19 cellular contexts compared by ENCODE assay signal in genomic region chr5:73300520-73301207, GRCh38.
DNase-seq lines count a peak whose midpoint lies in the region; ATAC-seq and TF ChIP-seq lines count a peak whose summit lies in the region.
"Had no signal": no experiment of that assay in that cellular context is flagged by ENCODE, and none has a peak within 500 bp of the region (broad histone marks: within the 10 kb centered on the region; RNA-seq: fewer than 3 reads in every experiment).

No MANE protein-coding gene starts in this region.

- TF ChIP-seq POLR2A in ovary (IDR thresholded peaks at IDR 0.05) = no peak

- no peak overlapping the region for H3K27ac ChIP-seq in endodermal cell (ENCODE audit: low read depth, low read length)
- no peak overlapping the region for H3K27ac ChIP-seq in ovary
- no peak overlapping the region for H3K27ac ChIP-seq in upper lobe of right lung
- H3K27ac ChIP-seq: transverse colon had no signal

- H3K36me3 Mint-ChIP-seq in endodermal cell (ENCODE audit: low read depth) (no peaks in the 10 kb centered on the region), nephron (ENCODE audit: low read depth) (no peaks in the 10 kb centered on the region)

- H3K36me3 ChIP-seq in H7 (replicated peaks; ENCODE audit: control insufficient read depth, insufficient read depth, low read length) (no peaks in the 10 kb centered on the region), endodermal cell (ENCODE audit: control insufficient read depth, insufficient read depth, low read length) (no peaks in the 10 kb centered on the region), ovary (no peaks in the 10 kb centered on the region), upper lobe of right lung (no peaks in the 10 kb centered on the region)
- H3K36me3 ChIP-seq: transverse colon had no signal

- 4 to 6% methylated on average over 24 to 31 of the region's 34 CpGs for WGBS in endodermal cell (ENCODE audit: insufficient coverage in 1 of 2, insufficient read length in 1 of 2), 2 experiments
- WGBS in ovary, 3 donors = 7 to 8% (median 8%) methylated on average over 34 of the region's 34 CpGs

- H3K4me1 ChIP-seq in endodermal cell (ENCODE audit: control insufficient read depth, insufficient read depth, low read length) (peaks cover 10% of the 10 kb centered on the region), ovary (ENCODE audit: insufficient read depth) (peaks cover 2% of the 10 kb centered on the region), upper lobe of right lung (peaks cover 7% of the 10 kb centered on the region)

- no peak for TF ChIP-seq CTCF in endodermal cell (conservative IDR thresholded peaks at IDR 0.05)
- TF ChIP-seq CTCF in nephron (IDR thresholded peaks at IDR 0.05; ENCODE audit: unreplicated experiment in 3 of 3) = no peak
- TF ChIP-seq CTCF in ovary (IDR thresholded peaks at IDR 0.05) = no peak
- TF ChIP-seq CTCF in upper lobe of right lung (IDR thresholded peaks at IDR 0.05) = no peak

- intact Hi-C loops in ovary (cut with DNase I) (no loop called here), upper lobe of right lung (cut with DNase I) (no loop called here)

- peak; percentile 59 for DNase-seq in ELF-1 (ENCODE audit: low read depth, low spot score)
- peak; percentile 68 for DNase-seq in H7
- DNase-seq in endodermal cell = peak; percentile 69
- no peak for DNase-seq in activated CD4-positive, CD25-positive, alpha-beta regulatory T cell treated with anti-CD3 and anti-CD28 coated beads, Interleukin-2, amount 50 U/mL, for 72 hours
- no peak for DNase-seq in ovary
- no peak for DNase-seq in upper lobe of right lung
- DNase-seq: activated CD4-positive, alpha-beta T cell treated with anti-CD3 and anti-CD28 coated beads for 1 hour; activated CD8-positive, alpha-beta memory T cell treated with anti-CD3 and anti-CD28 coated beads, Interleukin-2, amount 50 U/mL, for 48 hours; activated gamma-delta T cell treated with Interleukin-2 at 50 U/mL for 16 hours; Karpas-422; kidney glomerular epithelial cell; naive thymus-derived CD4-positive, alpha-beta T cell; NCI-H2029; stimulated activated CD4-positive, alpha-beta T cell treated with anti-CD3 and anti-CD28 coated beads, Interleukin-2, amount 100 ng/mL, for 48 hours; T-helper 9 cell; transverse colon had no signal

- TF ChIP-seq EP300 in ovary (IDR thresholded peaks at IDR 0.05) = no peak

- H3K27me3 ChIP-seq in H7 (ENCODE audit: control insufficient read depth, insufficient read depth, low read length) (peaks cover 98% of the 10 kb centered on the region), endodermal cell (ENCODE audit: control insufficient read depth, insufficient read depth, low read length, poor library complexity, severe bottlenecking) (peaks cover 100% of the 10 kb centered on the region), ovary (peaks cover 10% of the 10 kb centered on the region), upper lobe of right lung (peaks cover 100% of the 10 kb centered on the region)

- H3K4me3 ChIP-seq in H7 (ENCODE audit: insufficient read depth, low read depth, low read length) (no peak overlapping the region), endodermal cell (ENCODE audit: low read length) (no peak overlapping the region), ovary (no peak overlapping the region), upper lobe of right lung (no peak overlapping the region)
- H3K4me3 ChIP-seq: transverse colon had no signal

- H3K4me1 Mint-ChIP-seq in endodermal cell = peaks cover 39% of the 10 kb centered on the region
- peaks cover 50% of the 10 kb centered on the region for H3K4me1 Mint-ChIP-seq in nephron

- H3K9ac ChIP-seq in endodermal cell (ENCODE audit: extremely low read depth, low read length, poor library complexity, severe bottlenecking) = no peak overlapping the region

- H3K9me3 Mint-ChIP-seq in endodermal cell (no peaks in the 10 kb centered on the region), nephron (no peaks in the 10 kb centered on the region)
- H3K9me3 Mint-ChIP-seq: dendritic cell treated with granulocyte-macrophage colony-stimulating factor and Interleukin-4, amounts not matched to agents 40 ng/mL and 50 ng/mL, for 4 days; stimulated activated naive CD8-positive, alpha-beta T cell treated with anti-CD3 and anti-CD28 coated beads, Interleukin-15, Interleukin-2, amounts not matched to agents 100 ng/mL and 50 ng/mL, for 24 hours had no signal

- H3K27me3 Mint-ChIP-seq in endodermal cell (ENCODE audit: insufficient read depth) = peaks cover 98% of the 10 kb centered on the region
- H3K27me3 Mint-ChIP-seq in nephron (ENCODE audit: low read depth) = peaks cover 100% of the 10 kb centered on the region

- peak overlapping the region; percentile 6 for H3K4me3 Mint-ChIP-seq in endodermal cell
- H3K4me3 Mint-ChIP-seq in nephron = peak overlapping the region; percentile 1 to 55 (median 17)
- H3K4me3 Mint-ChIP-seq: stimulated activated naive CD8-positive, alpha-beta T cell treated with anti-CD3 and anti-CD28 coated beads, Interleukin-15, Interleukin-2, amounts not matched to agents 100 ng/mL and 50 ng/mL, for 24 hours had no signal

- ATAC-seq in upper lobe of right lung = no peak
- ATAC-seq: naive thymus-derived CD4-positive, alpha-beta T cell had no signal

- H3K27ac Mint-ChIP-seq in endodermal cell (no peak overlapping the region), nephron (peak overlapping the region in 2 of 3 experiments; percentile 29 to 35)
- H3K27ac Mint-ChIP-seq: dendritic cell treated with granulocyte-macrophage colony-stimulating factor and Interleukin-4, amounts not matched to agents 40 ng/mL and 50 ng/mL, for 4 days; stimulated activated naive CD8-positive, alpha-beta T cell treated with anti-CD3 and anti-CD28 coated beads, Interleukin-15, Interleukin-2, amounts not matched to agents 100 ng/mL and 50 ng/mL, for 24 hours had no signal

- H3K9me3 ChIP-seq in endodermal cell (ENCODE audit: control insufficient read depth, low read length) (no peaks in the 10 kb centered on the region), ovary (peaks cover 0 to 10% of the 10 kb centered on the region in 2 donors), upper lobe of right lung (no peaks in the 10 kb centered on the region)
- H3K9me3 ChIP-seq: transverse colon had no signal

Comparison
In these comparisons a context has a peak if more than half of its experiments do, and no peak if none do; other contexts are left out.
1. DNase-seq: peak in ELF-1 (single experiment), H7 (single experiment) and endodermal cell (single experiment); none in activated CD4-positive, CD25-positive, alpha-beta regulatory T cell treated with anti-CD3 and anti-CD28 coated beads, Interleukin-2, amount 50 U/mL, for 72 hours (single experiment), ovary (0 of 5) and upper lobe of right lung (single experiment).